Comparison of ENCODE assay signal across 24 cellular contexts in genomic region chr19:5200844-5201243, GRCh38.
"Had no signal": no experiment of that assay in that cellular context is flagged by ENCODE, and none has a peak within 500 bp of the region (broad histone marks: within the 10 kb centered on the region; RNA-seq: fewer than 3 reads in every experiment).

No MANE protein-coding gene starts in this region.

- H3K4me1 Mint-ChIP-seq: central memory CD8-positive, alpha-beta T cell; immature natural killer cell; neural progenitor cell; stimulated activated memory B cell treated with anti-CD40 and anti-IgM and Interleukin-4, amounts not matched to agents 10 μg/mL and 1 μg/mL and 100 μg/mL, for 72 hours had no signal

- H3K4me3 ChIP-seq: ascending aorta, coronary artery, esophagus muscularis mucosa, left lung, lung, neural progenitor cell, sigmoid colon, smooth muscle cell, transverse colon, uterus had no signal

- H3K27ac ChIP-seq: ascending aorta, coronary artery, esophagus muscularis mucosa, foreskin keratinocyte, left lung, neural progenitor cell, sigmoid colon, transverse colon, uterus, VCaP had no signal

- H3K4me3 Mint-ChIP-seq: activated CD4-positive, alpha-beta T cell treated with anti-CD3 and anti-CD28 coated beads, Interleukin-2, amount 10 ng/mL, durations not matched to agents 7 days and 5 days; activated CD8-positive, alpha-beta T cell treated with anti-CD3 and anti-CD28 coated beads, Interleukin-2, amount 10 ng/mL, durations not matched to agents 7 days and 5 days; activated T-helper 1 cell treated with anti-CD3 and anti-CD28 coated beads, Interleukin-12 subunit alpha, Interleukin-12 subunit beta, Interleukin-2, Interleukin-4 antibody, amounts not matched to agents 30 ng/mL and 10 ng/mL and 1 ng/mL, durations not matched to agents 14 hours and 24 hours and 36 hours; central memory CD8-positive, alpha-beta T cell; immature natural killer cell; naive thymus-derived CD4-positive, alpha-beta T cell; neural progenitor cell; stimulated activated memory B cell treated with anti-CD40 and anti-IgM and Interleukin-4, amounts not matched to agents 10 μg/mL and 1 μg/mL and 100 μg/mL, for 72 hours; T-helper 2 cell treated with Interferon-gamma antibody and Interleukin-4, amounts not matched to agents 5 μg/mL and 100 μg/mL, for 36 hours had no signal

- H3K36me3 Mint-ChIP-seq: stimulated activated memory B cell treated with anti-CD40 and anti-IgM and Interleukin-4, amounts not matched to agents 10 μg/mL and 1 μg/mL and 100 μg/mL, for 72 hours had no signal

- H3K27me3 Mint-ChIP-seq: activated CD4-positive, alpha-beta T cell treated with anti-CD3 and anti-CD28 coated beads, Interleukin-2, amount 10 ng/mL, durations not matched to agents 7 days and 5 days; central memory CD8-positive, alpha-beta T cell; naive thymus-derived CD4-positive, alpha-beta T cell; stimulated activated memory B cell treated with anti-CD40 and anti-IgM and Interleukin-4, amounts not matched to agents 10 μg/mL and 1 μg/mL and 100 μg/mL, for 72 hours had no signal

- DNase-seq: activated CD4-positive, alpha-beta T cell treated with anti-CD3 and anti-CD28 coated beads, Interleukin-2, amount 10 ng/mL, durations not matched to agents 7 days and 5 days; activated CD4-positive, CD25-positive, alpha-beta regulatory T cell treated with anti-CD3 and anti-CD28 coated beads, Interleukin-2, amount 50 U/mL, for 72 hours; activated CD8-positive, alpha-beta T cell treated with anti-CD3 and anti-CD28 coated beads, Interleukin-2, amount 10 ng/mL, durations not matched to agents 7 days and 5 days; activated gamma-delta T cell treated with Interleukin-2 at 50 U/mL for 16 hours; immature natural killer cell; left lung; naive thymus-derived CD4-positive, alpha-beta T cell; sigmoid colon; stimulated activated CD4-positive, alpha-beta T cell treated with anti-CD3 and anti-CD28 coated beads, Interleukin-15, amount 100 ng/mL, for 24 hours; transverse colon; uterus had no signal

- ATAC-seq: activated CD8-positive, alpha-beta T cell treated with anti-CD3 and anti-CD28 coated beads, Interleukin-2, amount 10 ng/mL, durations not matched to agents 7 days and 5 days; activated naive CD4-positive, alpha-beta T cell treated with anti-CD3 and anti-CD28 coated beads, Interleukin-2, amount 50 U/mL, for 72 hours; foreskin keratinocyte; left lung; naive thymus-derived CD4-positive, alpha-beta T cell; stimulated activated memory B cell treated with anti-CD40 and anti-IgM and Interleukin-4, amounts not matched to agents 10 μg/mL and 1 μg/mL and 100 μg/mL, for 72 hours had no signal

- H3K27ac Mint-ChIP-seq: activated CD4-positive, alpha-beta T cell treated with anti-CD3 and anti-CD28 coated beads, Interleukin-2, amount 10 ng/mL, durations not matched to agents 7 days and 5 days; activated CD8-positive, alpha-beta T cell treated with anti-CD3 and anti-CD28 coated beads, Interleukin-2, amount 10 ng/mL, durations not matched to agents 7 days and 5 days; activated naive CD4-positive, alpha-beta T cell treated with anti-CD3 and anti-CD28 coated beads, Interleukin-2, amount 50 U/mL, for 72 hours; activated T-helper 1 cell treated with anti-CD3 and anti-CD28 coated beads, Interleukin-12 subunit alpha, Interleukin-12 subunit beta, Interleukin-2, Interleukin-4 antibody, amounts not matched to agents 30 ng/mL and 10 ng/mL and 1 ng/mL, durations not matched to agents 14 hours and 24 hours and 36 hours; immature natural killer cell; naive thymus-derived CD4-positive, alpha-beta T cell; neural progenitor cell; stimulated activated memory B cell treated with anti-CD40 and anti-IgM and Interleukin-4, amounts not matched to agents 10 μg/mL and 1 μg/mL and 100 μg/mL, for 72 hours; T-helper 2 cell treated with Interferon-gamma antibody and Interleukin-4, amounts not matched to agents 5 μg/mL and 100 μg/mL, for 36 hours had no signal

- H3K36me3 ChIP-seq: ascending aorta, left lung, neural progenitor cell, transverse colon, uterus had no signal

- H3K4me1 ChIP-seq: ascending aorta, esophagus muscularis mucosa, foreskin keratinocyte, left lung, neural progenitor cell, sigmoid colon, transverse colon, uterus had no signal
